8 cellular contexts compared by ENCODE assay signal in the genomic region with DNA sequence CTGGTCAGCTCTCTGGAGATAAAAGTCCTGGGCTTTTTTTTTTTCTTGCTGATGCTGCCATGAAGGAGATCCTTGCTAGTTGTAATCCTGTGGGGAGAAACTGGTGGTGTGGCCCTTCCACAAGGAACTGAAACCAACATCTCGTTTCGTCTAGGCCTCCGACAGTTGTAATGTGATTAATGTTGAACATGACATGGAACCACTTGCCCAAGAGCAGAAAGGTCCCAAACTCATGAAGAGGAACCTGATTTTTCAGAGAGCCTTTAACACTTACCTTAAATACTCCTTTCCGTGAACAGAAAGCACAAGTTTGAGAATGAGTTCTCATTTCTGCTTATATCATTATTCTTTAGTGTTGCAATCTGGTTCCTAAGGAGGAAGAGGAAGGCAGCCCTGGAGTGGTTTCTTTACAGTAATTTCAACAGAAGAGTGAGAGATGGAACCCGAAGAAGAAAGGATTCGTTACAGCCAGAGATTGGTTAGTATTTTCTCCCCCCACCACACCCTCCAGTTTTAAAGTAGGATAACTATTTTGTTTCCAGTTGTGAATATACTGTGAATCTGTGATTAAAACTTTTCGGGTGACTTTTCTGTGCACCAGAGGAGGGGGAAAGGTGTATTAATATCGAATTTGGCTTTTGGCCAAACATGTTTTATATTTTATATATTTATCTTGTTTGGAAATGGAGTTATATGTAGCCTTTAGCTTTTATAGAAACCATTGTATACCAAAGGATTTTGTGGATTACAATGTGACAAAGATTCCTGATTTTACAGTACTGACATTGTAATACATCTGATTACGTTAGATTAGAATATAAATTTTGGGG. TPM values are rescaled to one million over a fixed set of nuclear protein-coding genes. Genes with fewer than 3 reads are reported as not detected.
DNase-seq lines count a peak whose midpoint lies in the region; ATAC-seq and TF ChIP-seq lines count a peak whose summit lies in the region.

No MANE protein-coding gene starts in this region.

- H3K36me3 Mint-ChIP-seq in activated B cell treated with CpG ODN at 0.5 μM for 24 hours (ENCODE audit: low read depth) (peaks cover 28% of the 10 kb centered on the region), glutamatergic neuron (ENCODE audit: unreplicated experiment) (no peaks in the 10 kb centered on the region)

- peaks cover 26% of the 10 kb centered on the region for H3K4me1 Mint-ChIP-seq in activated B cell treated with CpG ODN at 0.5 μM for 24 hours
- H3K4me1 Mint-ChIP-seq in glutamatergic neuron (ENCODE audit: low read depth, unreplicated experiment), result peaks cover 4% of the 10 kb centered on the region

- intact Hi-C loops in activated B cell treated with CpG ODN at 0.5 μM for 24 hours (cut with micrococcal nuclease), result loop anchor here (1.0 to 2.0 kb wide), 2 partner anchors 40 to 92 kb away; no protein-coding TSS in a partner anchor
- intact Hi-C loops in sciatic nerve (cut with DNase I), result loop anchor here (10.0 kb wide), 1 partner anchor 204 kb away; no protein-coding TSS in a partner anchor

- no peaks in the 10 kb centered on the region for H3K9me3 Mint-ChIP-seq in activated B cell treated with CpG ODN at 0.5 μM for 24 hours
- H3K9me3 Mint-ChIP-seq in glutamatergic neuron (ENCODE audit: unreplicated experiment), result peaks cover 7% of the 10 kb centered on the region

- in situ Hi-C loops in KBM-7 (cut with MboI; ENCODE audit: low pct_unique_long_range_greater_than_20kb, low sequenced_read_pairs), result no loop called here

- H3K4me3 Mint-ChIP-seq in activated B cell treated with CpG ODN at 0.5 μM for 24 hours (peak overlapping the region; percentile 91), glutamatergic neuron (ENCODE audit: unreplicated experiment) (peak overlapping the region; percentile 95)

- TF ChIP-seq CTCF in GM10248 (IDR thresholded peaks at IDR 0.05; ENCODE audit: control extremely low read depth, extremely low read depth, low read depth, missing control alignments) (no peak), activated B cell treated with CpG ODN at 0.5 μM for 24 hours (IDR thresholded peaks at IDR 0.05) (no peak), glutamatergic neuron (IDR thresholded peaks at IDR 0.05; ENCODE audit: partially characterized antibody, unreplicated experiment) (no peak)

- POLR2A ChIA-PET in GM10248 (lab: Yijun Ruan, JAX) (no interaction called here), activated B cell treated with CpG ODN at 0.5 μM for 24 hours (lab: Charles Lee) (interaction anchor here (0.7 kb wide), 1 partner anchor 9 kb away, joined by 6 read pairs; no protein-coding TSS in a partner anchor)

- CTCF ChIA-PET in GM10248 (lab: Yijun Ruan, JAX), result interaction anchor here (1.2 to 1.5 kb wide), 3 partner anchors 29 to 39 kb away, joined by 3 to 5 read pairs (median 3); no protein-coding TSS in a partner anchor
- CTCF ChIA-PET in activated B cell treated with CpG ODN at 0.5 μM for 24 hours (lab: Charles Lee), result interaction anchor here (0.7 to 1.4 kb wide), 4 partner anchors 39 to 266 kb away, joined by 3 to 5 read pairs (median 4); no protein-coding TSS in a partner anchor

- DNase-seq in GM10248 (ENCODE audit: extremely low spot score) (peak; percentile 55), KBM-7 (peak; percentile 76), activated B cell treated with CpG ODN at 0.5 μM for 24 hours (no peak), glutamatergic neuron (no peak), sciatic nerve (ENCODE audit: low spot score) (peak; percentile 30), T1000 (lab: John Stamatoyannopoulos, UW) (no peak), putamen (ENCODE audit: low spot score) (no peak)

- H3K27me3 Mint-ChIP-seq in activated B cell treated with CpG ODN at 0.5 μM for 24 hours (no peaks in the 10 kb centered on the region), glutamatergic neuron (ENCODE audit: unreplicated experiment) (peaks cover 7% of the 10 kb centered on the region)

- peak; percentile 11 for ATAC-seq in activated B cell treated with CpG ODN at 0.5 μM for 24 hours (ENCODE audit: low read depth)
- no peak for ATAC-seq in sciatic nerve
- no peak for ATAC-seq in HG03354 (IDR thresholded peaks at IDR 0.05; ENCODE audit: poor library complexity, severe bottlenecking, unreplicated experiment)

- H3K27ac Mint-ChIP-seq in activated B cell treated with CpG ODN at 0.5 μM for 24 hours (peak overlapping the region; percentile 91), glutamatergic neuron (ENCODE audit: unreplicated experiment) (peak overlapping the region; percentile 89)

RNA-seq across cellular contexts. Expression of a gene that starts 2.0 kb away (rescaled TPM):
- total RNA-seq in activated B cell treated with CpG ODN at 0.5 μM for 24 hours (141 and 160 TPM in 2 replicates), glutamatergic neuron (ENCODE audit: unreplicated experiment) (71.0 TPM), sciatic nerve (92.8 TPM)

Comparison
In these comparisons a context has a peak if more than half of its experiments do, and no peak if none do; other contexts are left out.
1. DNase-seq: peak in GM10248 (single experiment), KBM-7 (single experiment) and sciatic nerve (single experiment); none in activated B cell treated with CpG ODN at 0.5 μM for 24 hours (single experiment), glutamatergic neuron (single experiment), T1000 (single experiment) and putamen (single experiment).